ENCODE assay signal across 8 cellular contexts in genomic region chr11:46127150-46127638, GRCh38. TPM values are rescaled to one million over a fixed set of nuclear protein-coding genes. Genes with fewer than 3 reads are reported as not detected.
DNase-seq lines count a peak whose midpoint lies in the region; ATAC-seq, FAIRE-seq and TF ChIP-seq lines count a peak whose summit lies in the region.

No MANE protein-coding gene starts in this region.

- no peak overlapping the region for H4K8ac ChIP-seq in mesendoderm (ENCODE audit: low read depth, low read length)

- H3K9ac ChIP-seq in K562 (ENCODE audit: insufficient read depth in 1 of 2, low read depth in 2 of 2, low read length in 2 of 2), result peak overlapping the region in 1 of 2 experiments; percentile 22; a peak in 1 of 4 replicates
- H3K9ac ChIP-seq in mesendoderm (ENCODE audit: low read length), result no peak overlapping the region

- H2AK5ac ChIP-seq in mesendoderm (ENCODE audit: low read length), result no peak overlapping the region

- no peaks in the 10 kb centered on the region for H3K79me1 ChIP-seq in mesendoderm (ENCODE audit: low read length)

- no peak overlapping the region for H3K4ac ChIP-seq in mesendoderm (ENCODE audit: low read depth, low read length)

- peak overlapping the region; percentile 78 for H2AFZ ChIP-seq in K562 (ENCODE audit: low read depth, low read length)

- DNase-seq in AML-193 (lab: John Stamatoyannopoulos, UW), result peak; percentile 93 to 95
- DNase-seq in SW 1271 (lab: John Stamatoyannopoulos, UW), result peak; percentile 65 to 89
- DNase-seq in K562 (ENCODE audit: extremely low read depth in 1 of 4, low spot score in 3 of 4), result peak; percentile 63 to 93 (median 78)
- DNase-seq in mesendoderm, result peak; percentile 75
- no peak for DNase-seq in medulla oblongata (ENCODE audit: extremely low spot score)

- ATAC-seq in GM18870 (IDR thresholded peaks at IDR 0.05; ENCODE audit: unreplicated experiment) (peak; percentile 83), HG03565 (IDR thresholded peaks at IDR 0.05; ENCODE audit: unreplicated experiment) (peak; percentile 68), K562 (peak; percentile 99), GM21717 (IDR thresholded peaks at IDR 0.05; ENCODE audit: unreplicated experiment) (no peak)

- no TSS peak for BruUV-seq in K562 (replicated peaks; lab: Mats Ljungman, UMichigan)

- H3K23ac ChIP-seq in mesendoderm (ENCODE audit: low read length), result no peak overlapping the region

- CTCF ChIA-PET in K562 (lab: Yijun Ruan, JAX; ENCODE audit: low intra/inter-chr PET ratio), result no interaction called here

- WGBS in K562 (ENCODE audit: insufficient coverage, low coverage, missing lambda C conversion rate), result 0% methylated on average over 5 of the region's 5 CpGs
- no CpG with 5 or more reads among the region's 5 CpGs for WGBS in mesendoderm (ENCODE audit: extremely low coverage, insufficient coverage, low lambda C conversion rate)

- peak; percentile 95 for FAIRE-seq in K562 (lab: Jason Lieb, UNC)

- TF ChIP-seq EP300 in K562 (IDR thresholded peaks at IDR 0.05; ENCODE audit: low read length), result peak; percentile 72

- H2BK120ac ChIP-seq in mesendoderm (ENCODE audit: low read depth, low read length), result no peak overlapping the region

- H3K79me2 ChIP-seq in K562 (ENCODE audit: control insufficient read depth, insufficient read depth, low read length) (peaks cover 5% of the 10 kb centered on the region; the same call in 1 of the 3 replicates), mesendoderm (ENCODE audit: control insufficient read depth, insufficient read depth, low read length) (no peaks in the 10 kb centered on the region)

- POLR2A ChIA-PET in K562 (lab: Yijun Ruan, JAX), result interaction anchor here (0.9 to 1.1 kb wide), 3 partner anchors 132 to 157 kb away, joined by 3 to 4 read pairs (median 3); no protein-coding TSS in a partner anchor

- no peak overlapping the region for H3K4me3 ChIP-seq in K562
- no peak overlapping the region for H3K4me3 ChIP-seq in mesendoderm (ENCODE audit: low read length)

- TF ChIP-seq CTCF in K562 (IDR thresholded peaks at IDR 0.05 in 2 of 3, conservative IDR thresholded peaks at IDR 0.05 in 1 of 3; ENCODE audit: insufficient read depth in 2 of 3, low read depth in 1 of 3, low read length in 3 of 3), result peak; percentile 87 to 95 (median 95)

- no peak overlapping the region for H2BK15ac ChIP-seq in mesendoderm (replicated peaks; ENCODE audit: low read depth)

- peaks cover under 1 to 18% of the 10 kb centered on the region in 2 experiments; a peak in 3 of 5 replicates for H3K4me1 ChIP-seq in K562 (replicated peaks in 1 of 2; ENCODE audit: control insufficient read depth in 2 of 2, insufficient read depth in 2 of 2, low read length in 2 of 2)
- no peaks in the 10 kb centered on the region for H3K4me1 ChIP-seq in mesendoderm (ENCODE audit: control insufficient read depth, low read depth, low read length)

- TF ChIP-seq RAD21 in K562 (CRISPR knock-in tag; conservative IDR thresholded peaks at IDR 0.05 in 1 of 2, IDR thresholded peaks at IDR 0.05 in 1 of 2), result peak; percentile 59 to 73

- H3K56ac ChIP-seq in mesendoderm (ENCODE audit: low read length), result no peak overlapping the region

- no peaks in the 10 kb centered on the region for H3K9me3 ChIP-seq in K562 (replicated peaks; ENCODE audit: control insufficient read depth, insufficient read depth, low read depth, low read length)

- H4K5ac ChIP-seq in mesendoderm (ENCODE audit: low read length), result no peak overlapping the region

- peak; percentile 59; the same call in 1 of the 2 replicates for TF ChIP-seq POLR2A in K562 (conservative IDR thresholded peaks at IDR 0.05)

- no peak overlapping the region for H3K18ac ChIP-seq in mesendoderm (ENCODE audit: low read length)

- H4K20me1 ChIP-seq in K562 (replicated peaks; ENCODE audit: control insufficient read depth, insufficient read depth, low read length), result no peaks in the 10 kb centered on the region

- no peaks in the 10 kb centered on the region for H3K27me3 ChIP-seq in K562 (ENCODE audit: control insufficient read depth in 2 of 2, insufficient read depth in 2 of 2, low read length in 2 of 2)
- no peaks in the 10 kb centered on the region for H3K27me3 ChIP-seq in mesendoderm (ENCODE audit: insufficient read depth, low read length, poor library complexity)

- no peaks in the 10 kb centered on the region; the same call in 2 of the 3 replicates for H3K36me3 ChIP-seq in K562 (ENCODE audit: control insufficient read depth, insufficient read depth, low read length)
- H3K36me3 ChIP-seq in mesendoderm (ENCODE audit: control insufficient read depth, insufficient read depth, low read length), result no peaks in the 10 kb centered on the region

- H3K27ac ChIP-seq in K562 (ENCODE audit: extremely low read depth, low read depth, low read length) (peak overlapping the region; percentile 41), mesendoderm (ENCODE audit: low read depth, low read length) (no peak overlapping the region)

- H3K4me2 ChIP-seq in K562 (ENCODE audit: insufficient read depth, low read length) (peak overlapping the region; percentile 54), mesendoderm (ENCODE audit: low read length) (no peak overlapping the region)

- in situ Hi-C loops in K562 (cut with MboI), result no loop called here

- intact Hi-C loops in K562 (cut with micrococcal nuclease), result loop anchor here (1.0 kb wide), 1 partner anchor 110 kb away; no protein-coding TSS in a partner anchor

- H2BK5ac ChIP-seq in mesendoderm (ENCODE audit: low read length), result no peak overlapping the region

- no peaks in the 10 kb centered on the region for H3K9me1 ChIP-seq in K562 (ENCODE audit: control insufficient read depth, insufficient read depth, low read length)

TF ChIP-seq in K562, 482 proteins besides CTCF, POLR2A, EP300 and RAD21 (continues in another document):
- TF ChIP-seq DACH1 (IDR thresholded peaks at IDR 0.05; ENCODE audit: partially characterized antibody), result no peak
- TF ChIP-seq CTCFL (IDR thresholded peaks at IDR 0.05; ENCODE audit: borderline replicate concordance, insufficient read depth, low read depth, low read length, poor library complexity, severe bottlenecking), result no peak
- TF ChIP-seq HMBOX1 (IDR thresholded peaks at IDR 0.05), result peak; percentile 69; the same call in 1 of the 2 replicates
- TF ChIP-seq ZNF384 (IDR thresholded peaks at IDR 0.05; ENCODE audit: low read depth, low read length), result peak; percentile 78
- 0 out of 2 replicates have a peak, but pooled peaks have one; percentile 26 for TF ChIP-seq MAFF (IDR thresholded peaks at IDR 0.05; ENCODE audit: low read length)

RNA-seq across cellular contexts. Expression of gene PHF21A, which starts 5.9 kb away (rescaled TPM):
- 41.0 and 108 TPM in 2 replicates for total RNA-seq in K562 (2011; cell fraction: chromatin; rRNA removed; ENCODE audit: low replicate concordance)
- 17.0 and 21.1 TPM in 2 replicates for total RNA-seq in K562 (2011; cell fraction: nucleolus; rRNA removed)
- total RNA-seq in K562 (2011; cell fraction: nucleoplasm; rRNA removed), result 27.0 and 37.7 TPM in 2 replicates
- total RNA-seq in K562 (2014; rRNA removed) (7.7 and 13.3 TPM in 2 replicates), K562 (2014; rRNA removed; fragmentation: Illumina TruSeq; extraction: Trizol) (8.6 and 9.7 TPM in 2 replicates), K562 (2015; rRNA removed; fragmentation: Illumina TruSeq; extraction: Trizol) (8.5 and 10.7 TPM in 2 replicates), K562 (2021) (20.4 and 26.6 TPM in 2 replicates)
- polyA plus RNA-seq in K562 (2011; rRNA removed) (12.8 and 20.2 TPM in 2 replicates), K562 (2014; fragmentation: Illumina TruSeq; extraction: Trizol) (25.7 and 32.4 TPM in 2 replicates), K562 (2014; fragmentation: Nextera tagmentation; extraction: Ambion mirVana) (1 to 10 TPM; 1.5 to 2.2 TPM), K562 (2014; rRNA removed) (12.7 and 14.5 TPM in 2 replicates)
- 7.2 and 8.7 TPM in 2 replicates for polyA plus RNA-seq in K562 (2011; cell fraction: cytosol; rRNA removed)
- polyA plus RNA-seq in K562 (2011; cell fraction: nucleus; rRNA removed), result 33.5 and 36.9 TPM in 2 replicates
- 17.5 and 25.3 TPM in 2 replicates for polyA plus RNA-seq in K562 (2012)
- polyA minus RNA-seq in K562 (2011; rRNA and poly(A)+ RNA removed), result 12.6 and 22.6 TPM in 2 replicates
- 14.4 and 14.8 TPM in 2 replicates for polyA minus RNA-seq in K562 (2011; cell fraction: cytosol; rRNA and poly(A)+ RNA removed)
- 11.4 and 23.0 TPM in 2 replicates for polyA minus RNA-seq in K562 (2011; cell fraction: nucleus; rRNA and poly(A)+ RNA removed)
- polyA plus RNA-seq in mesendoderm (2013, experiment 1 of 2), result 13.0 TPM
- polyA plus RNA-seq in mesendoderm (2013, experiment 2 of 2), result 14.0 TPM
